25 cellular contexts compared by ENCODE assay signal in the genomic region with DNA sequence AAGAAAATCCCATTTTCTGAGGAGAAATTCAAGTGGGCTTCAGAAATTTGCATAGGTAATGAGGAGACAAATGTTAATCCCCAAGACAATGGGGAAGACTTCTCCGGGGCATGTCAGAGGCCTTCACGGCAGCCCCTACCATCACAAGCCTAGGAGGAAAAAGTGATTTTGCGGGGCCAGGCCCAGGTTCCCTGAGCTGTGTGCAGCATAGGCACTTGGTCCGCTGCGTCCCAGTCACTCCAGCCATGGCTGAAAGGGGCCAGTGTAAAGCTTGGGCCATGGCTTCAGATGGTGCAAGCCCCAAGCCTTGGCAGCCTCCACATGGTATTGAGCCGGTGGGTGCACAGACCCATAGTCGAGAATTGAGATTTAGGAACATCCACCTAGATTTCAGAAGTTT.
"Had no signal": no experiment of that assay in that cellular context is flagged by ENCODE, and none has a peak within 500 bp of the region (broad histone marks: within the 10 kb centered on the region; RNA-seq: fewer than 3 reads in every experiment).

No MANE protein-coding gene starts in this region.

- DNase-seq: dermis blood vessel endothelial cell; dorsolateral prefrontal cortex; effector CD4-positive, alpha-beta T cell; effector memory CD4-positive, alpha-beta T cell; erythroblast; esophagus squamous epithelium; foreskin fibroblast; foreskin melanocyte; gastrocnemius medialis; glutamatergic neuron; head of caudate nucleus; heart right ventricle; hippocampal formation; kidney glomerular epithelial cell; left colon; left ventricle myocardium superior; lower lobe of right lung; mesenchymal stem cell; midbrain had no signal

- H3K9me3 ChIP-seq: esophagus squamous epithelium, gastrocnemius medialis, heart right ventricle, lower lobe of right lung had no signal

- H3K27me3 ChIP-seq: dorsolateral prefrontal cortex, esophagus squamous epithelium, gastrocnemius medialis, heart right ventricle had no signal

- H3K27ac ChIP-seq: coronary artery, dorsolateral prefrontal cortex, epithelial cell of prostate, esophagus squamous epithelium, gastrocnemius medialis, heart right ventricle, lower lobe of right lung had no signal

- H3K36me3 ChIP-seq: esophagus squamous epithelium, gastrocnemius medialis, heart right ventricle, lower lobe of right lung had no signal

- FAIRE-seq: colon, endometrium, islet of Langerhans, keratinocyte had no signal

- H3K4me3 ChIP-seq: coronary artery, dorsolateral prefrontal cortex, esophagus squamous epithelium, gastrocnemius medialis, heart right ventricle, lower lobe of right lung had no signal

- H3K4me1 ChIP-seq: esophagus squamous epithelium, gastrocnemius medialis, heart right ventricle, lower lobe of right lung had no signal
